In the genomic region with DNA sequence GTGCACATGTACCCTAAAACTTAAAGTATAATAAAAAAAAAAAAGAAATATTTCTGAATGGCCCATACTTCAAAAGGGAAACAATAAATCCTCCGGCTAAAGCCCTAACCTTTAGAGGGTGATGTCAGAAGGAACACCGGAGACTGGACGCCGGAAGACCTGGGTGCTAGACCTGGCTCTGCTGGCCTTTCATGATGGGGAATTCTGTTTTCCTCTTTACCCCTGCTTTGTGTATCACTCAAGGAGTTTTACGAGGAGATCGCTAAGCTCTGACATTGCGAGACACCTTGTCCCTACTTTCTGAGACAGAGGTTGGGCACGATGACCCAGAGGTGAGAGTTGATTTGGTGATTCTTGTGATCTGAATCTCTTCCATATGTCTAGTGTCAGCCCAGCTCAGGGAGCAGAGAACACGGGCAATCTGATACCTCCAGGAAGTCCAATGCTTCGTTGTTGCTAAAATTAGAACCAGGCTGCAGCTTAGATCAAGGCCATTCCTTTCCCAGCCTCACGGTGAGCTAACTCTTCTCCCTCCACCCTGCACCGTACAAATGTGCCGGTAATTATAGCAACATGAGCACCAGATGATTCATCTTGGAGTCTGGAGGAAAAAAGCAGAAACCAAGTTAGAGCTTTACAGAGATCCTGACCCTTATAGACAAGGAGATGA, we compare ENCODE assay signal across 10 cellular contexts. TPM values are rescaled to one million over a fixed set of nuclear protein-coding genes. Genes with fewer than 3 reads are reported as not detected.
DNase-seq lines count a peak whose midpoint lies in the region; ATAC-seq and TF ChIP-seq lines count a peak whose summit lies in the region.
"Had no signal": no experiment of that assay in that cellular context is flagged by ENCODE, and none has a peak within 500 bp of the region (broad histone marks: within the 10 kb centered on the region; RNA-seq: fewer than 3 reads in every experiment).

No MANE protein-coding gene starts in this region.

- TF ChIP-seq CTCF in PC-9 (conservative IDR thresholded peaks at IDR 0.05) (no peak), fibroblast of lung (conservative IDR thresholded peaks at IDR 0.05 in 1 of 2, IDR thresholded peaks at IDR 0.05 in 1 of 2; ENCODE audit: low read depth in 1 of 2, low read length in 2 of 2) (no peak)

- ATAC-seq in GM21723 (IDR thresholded peaks at IDR 0.05; ENCODE audit: unreplicated experiment): no peak
- ATAC-seq in HG02852 (IDR thresholded peaks at IDR 0.05; ENCODE audit: unreplicated experiment): no peak

- no peaks in the 10 kb centered on the region for H4K20me1 ChIP-seq in PC-9 (ENCODE audit: insufficient read depth)
- H4K20me1 ChIP-seq in fibroblast of lung (ENCODE audit: control insufficient read depth, extremely low read depth, insufficient read depth, low read length): no peaks in the 10 kb centered on the region

- H3K36me3 ChIP-seq in PC-9 (ENCODE audit: low read depth): no peaks in the 10 kb centered on the region
- H3K36me3 ChIP-seq in fibroblast of lung (ENCODE audit: control insufficient read depth, insufficient read depth, low read length): no peaks in the 10 kb centered on the region

- BruUV-seq in PC-9 (replicated peaks; lab: Mats Ljungman, UMichigan): no TSS peak

- no peak overlapping the region for H3K27ac ChIP-seq in PC-9
- peak overlapping the region; percentile 65 for H3K27ac ChIP-seq in fibroblast of lung (ENCODE audit: insufficient read depth, low read length)
- H3K27ac ChIP-seq: KMS-11 had no signal

- H3K9me3 ChIP-seq in PC-9 (ENCODE audit: insufficient read depth, low read depth) (no peaks in the 10 kb centered on the region), fibroblast of lung (ENCODE audit: control insufficient read depth, insufficient read depth, low read depth, low read length) (no peaks in the 10 kb centered on the region)

- H3K9me2 ChIP-seq in PC-9 (ENCODE audit: insufficient read depth): no peaks in the 10 kb centered on the region

- H3K4me1 ChIP-seq in PC-9 (replicated peaks; ENCODE audit: insufficient read depth) (peaks cover 9% of the 10 kb centered on the region), fibroblast of lung (ENCODE audit: control insufficient read depth, extremely low read depth, insufficient read depth, low read length) (peaks cover 4% of the 10 kb centered on the region)

- no peak overlapping the region for H3K9ac ChIP-seq in fibroblast of lung (ENCODE audit: insufficient read depth, low read length)
- H3K9ac ChIP-seq: KMS-11 had no signal

- H3F3A ChIP-seq in PC-9 (ENCODE audit: insufficient read depth, low read depth): peaks cover 3% of the 10 kb centered on the region; the same call in 1 of the 2 replicates

- no peaks in the 10 kb centered on the region for H3K27me3 ChIP-seq in PC-9 (ENCODE audit: insufficient read depth, low read depth)
- peaks cover 3% of the 10 kb centered on the region for H3K27me3 ChIP-seq in fibroblast of lung (ENCODE audit: control insufficient read depth, insufficient read depth, low read length)

- CTCF ChIA-PET in PC-9 (lab: Charles Lee): interaction anchor here (0.6 kb wide), 1 partner anchor 183 kb away, joined by 4 read pairs; no protein-coding TSS in a partner anchor

- POLR2A ChIA-PET in PC-9 (lab: Charles Lee; ENCODE audit: unreplicated experiment): interaction anchor here (0.5 kb wide), 1 partner anchor 90 kb away, joined by 3 read pairs; no protein-coding TSS in a partner anchor

- H3K79me2 ChIP-seq in PC-9 (ENCODE audit: low read depth) (no peaks in the 10 kb centered on the region), fibroblast of lung (ENCODE audit: control insufficient read depth, insufficient read depth, low read length) (no peaks in the 10 kb centered on the region)

- H3K4me3 ChIP-seq in PC-9 (no peak overlapping the region), fibroblast of lung (replicated peaks in 1 of 4; ENCODE audit: control extremely low read depth in 1 of 4, insufficient read depth in 1 of 4, low read depth in 3 of 4, low read length in 4 of 4) (peak overlapping the region in 1 of 4 experiments; percentile 6)

- peak overlapping the region; percentile 25; the same call in 1 of the 2 replicates for H2AFZ ChIP-seq in PC-9
- H2AFZ ChIP-seq in fibroblast of lung (ENCODE audit: low read length): peak overlapping the region; percentile 49

- intact Hi-C loops in PC-9 (cut with micrococcal nuclease; ENCODE audit: unreplicated experiment): no loop called here

- DNase-seq in GM03348 (ENCODE audit: low spot score) (peak; percentile 83), PC-9 (peak; percentile 35 to 60), fibroblast of lung (ENCODE audit: low read depth in 2 of 2) (peak; percentile 85 to 95), putamen (ENCODE audit: low spot score) (peak; percentile 44), activated T-cell treated with anti-CD3 and anti-CD28 coated beads for 4 hours (no peak)
- DNase-seq in stimulated activated CD4-positive, alpha-beta T cell treated with anti-CD3 and anti-CD28 coated beads, Interleukin-4, amount 100 ng/mL, for 24 hours: no peak
- DNase-seq: activated CD4-positive, alpha-beta T cell treated with anti-CD3 and anti-CD28 coated beads for 4 hours had no signal

- H3K4me2 ChIP-seq in PC-9 (peak overlapping the region; percentile 55), fibroblast of lung (ENCODE audit: extremely low read depth, insufficient read depth, low read length) (peak overlapping the region; percentile 51)
- H3K4me2 ChIP-seq: KMS-11 had no signal

RNA-seq across cellular contexts. Expression of gene CFAP161, which starts 42.0 kb away (rescaled TPM):
- total RNA-seq in PC-9 (2021): 1.4 and 2.0 TPM in 2 replicates
- total RNA-seq in fibroblast of lung: 0.17 and 0.26 TPM in 2 replicates
- polyA plus RNA-seq in fibroblast of lung: not detected in 2 replicates
- polyA plus RNA-seq in fibroblast of lung (2012): not detected in 2 replicates
- polyA minus RNA-seq in fibroblast of lung (ENCODE audit: low replicate concordance): not detected in 2 replicates

Comparison
In these comparisons a context has a peak if more than half of its experiments do, and no peak if none do; other contexts are left out.
1. DNase-seq: peak in GM03348 (single experiment), PC-9 (2 of 2), fibroblast of lung (2 of 2) and putamen (single experiment); none in activated T-cell treated with anti-CD3 and anti-CD28 coated beads for 4 hours (single experiment) and stimulated activated CD4-positive, alpha-beta T cell treated with anti-CD3 and anti-CD28 coated beads, Interleukin-4, amount 100 ng/mL, for 24 hours (single experiment).